8 cellular contexts compared by ENCODE assay signal in genomic region chr1:156247460-156248322, GRCh38. TPM values are rescaled to one million over a fixed set of nuclear protein-coding genes. Genes with fewer than 3 reads are reported as not detected.
DNase-seq lines count a peak whose midpoint lies in the region; ATAC-seq and TF ChIP-seq lines count a peak whose summit lies in the region.

A gene with protein sequence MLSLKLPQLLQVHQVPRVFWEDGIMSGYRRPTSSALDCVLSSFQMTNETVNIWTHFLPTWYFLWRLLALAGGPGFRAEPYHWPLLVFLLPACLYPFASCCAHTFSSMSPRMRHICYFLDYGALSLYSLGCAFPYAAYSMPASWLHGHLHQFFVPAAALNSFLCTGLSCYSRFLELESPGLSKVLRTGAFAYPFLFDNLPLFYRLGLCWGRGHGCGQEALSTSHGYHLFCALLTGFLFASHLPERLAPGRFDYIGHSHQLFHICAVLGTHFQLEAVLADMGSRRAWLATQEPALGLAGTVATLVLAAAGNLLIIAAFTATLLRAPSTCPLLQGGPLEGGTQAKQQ (minus strand): TSS chr1:156248056. CDS start chr1:156246731, 1,325 bp downstream.

- no peak within 1 kb of the TSS for H3K27ac ChIP-seq in BLaER1 treated with 17β-estradiol and CSF1 and Interleukin-3, amounts not matched to agents 10 nM and 100 nM
- H3K27ac ChIP-seq in HCT116 (ENCODE audit: low read depth, low read length), result peak within 1 kb of the TSS; percentile 24; the same call in 1 of the 2 replicates
- H3K27ac ChIP-seq in naive thymus-derived CD4-positive, alpha-beta T cell (ENCODE audit: low read depth, low read length), result no peak within 1 kb of the TSS

- peak within 1 kb of the TSS; percentile 60 to 80 for H3K27ac Mint-ChIP-seq in effector memory CD8-positive, alpha-beta T cell
- peak within 1 kb of the TSS in 5 of 9 donors; percentile 10 to 65 (median 21) for H3K27ac Mint-ChIP-seq in naive thymus-derived CD4-positive, alpha-beta T cell

- no peaks in the 10 kb centered on the region for H3K9me3 ChIP-seq in BLaER1 treated with 17β-estradiol and CSF1 and Interleukin-3, amounts not matched to agents 10 nM and 100 nM (replicated peaks in 1 of 11)
- H3K9me3 ChIP-seq in HCT116 (ENCODE audit: control insufficient read depth in 1 of 2, insufficient read depth in 1 of 2, low read depth in 1 of 2, low read length in 2 of 2), result no peaks in the 10 kb centered on the region
- H3K9me3 ChIP-seq in naive thymus-derived CD4-positive, alpha-beta T cell (ENCODE audit: control insufficient read depth in 2 of 3, low read length in 3 of 3), result no peaks in the 10 kb centered on the region

- no peak within 1 kb of the TSS for H3K4me3 ChIP-seq in BLaER1 treated with 17β-estradiol and CSF1 and Interleukin-3, amounts not matched to agents 10 nM and 100 nM
- no peak within 1 kb of the TSS for H3K4me3 ChIP-seq in HCT116 (replicated peaks in 1 of 2; ENCODE audit: low read depth in 1 of 2, low read length in 2 of 2)
- H3K4me3 ChIP-seq in naive thymus-derived CD4-positive, alpha-beta T cell (ENCODE audit: low read length), result no peak within 1 kb of the TSS

- H3K27me3 ChIP-seq in BLaER1 treated with 17β-estradiol and CSF1 and Interleukin-3, amounts not matched to agents 10 nM and 100 nM, result peaks cover 16 to 29% (median 23%) of the 10 kb centered on the region in 11 experiments; a peak in 21 of 22 replicates
- H3K27me3 ChIP-seq in HCT116 (ENCODE audit: insufficient read depth, low read length), result no peaks in the 10 kb centered on the region
- no peaks in the 10 kb centered on the region for H3K27me3 ChIP-seq in naive thymus-derived CD4-positive, alpha-beta T cell (ENCODE audit: control insufficient read depth in 2 of 2, insufficient read depth in 2 of 2, low read length in 2 of 2)

- H3K4me2 ChIP-seq in BLaER1 treated with 17β-estradiol and CSF1 and Interleukin-3, amounts not matched to agents 10 nM and 100 nM, result peak within 1 kb of the TSS in 10 of 11 experiments; percentile 90 to 100 (median 98); a peak in 14 of 22 replicates
- H3K4me2 ChIP-seq in HCT116 (ENCODE audit: low read length), result peak within 1 kb of the TSS; percentile 41

- H3K36me3 Mint-ChIP-seq in effector memory CD8-positive, alpha-beta T cell (ENCODE audit: insufficient read depth), result peaks cover 41% of the 10 kb centered on the region
- H3K36me3 Mint-ChIP-seq in naive thymus-derived CD4-positive, alpha-beta T cell, result peaks cover 1 to 9% (median 7%) of the 10 kb centered on the region in 5 donors

- no peak for TF ChIP-seq CTCF in HCT116 (IDR thresholded peaks at IDR 0.05 in 2 of 3, conservative IDR thresholded peaks at IDR 0.05 in 1 of 3; ENCODE audit: borderline replicate concordance in 1 of 3, insufficient read depth in 1 of 3, low read depth in 2 of 3, low read length in 2 of 3)

- CTCF ChIA-PET in HCT116 (lab: Charles Lee), result interaction anchor here (1.4 kb wide), 1 partner anchor 14 kb away, joined by 3 read pairs; no protein-coding TSS in a partner anchor
- CTCF ChIA-PET in naive thymus-derived CD4-positive, alpha-beta T cell (lab: Charles Lee), result interaction anchor here (1.0 kb wide), 1 partner anchor 22 kb away, joined by 3 read pairs; no protein-coding TSS in a partner anchor

- RAD21 ChIA-PET in HCT116 (lab: Charles Lee; ENCODE audit: low non-redundant PET in 1 of 2, low total read pairs in 2 of 2, uncharacterized antibody in 2 of 2, unreplicated experiment in 2 of 2), result no interaction called here

- peaks cover 20 to 43% (median 32%) of the 10 kb centered on the region in 10 experiments for H3K4me1 ChIP-seq in BLaER1 treated with 17β-estradiol and CSF1 and Interleukin-3, amounts not matched to agents 10 nM and 100 nM
- H3K4me1 ChIP-seq in HCT116 (ENCODE audit: control insufficient read depth in 1 of 2, insufficient read depth in 2 of 2, low read length in 2 of 2), result peaks cover 8 to 19% of the 10 kb centered on the region in 2 experiments
- peaks cover 8 to 10% of the 10 kb centered on the region in 2 donors for H3K4me1 ChIP-seq in naive thymus-derived CD4-positive, alpha-beta T cell (ENCODE audit: control insufficient read depth in 2 of 2, insufficient read depth in 2 of 2, low read length in 2 of 2)

- no peaks in the 10 kb centered on the region for H3K9me2 ChIP-seq in HCT116 (ENCODE audit: insufficient read depth)

- BruUV-seq in HCT116 (replicated peaks; lab: Mats Ljungman, UMichigan), result no TSS peak

- intact Hi-C loops in HCT116 (cut with micrococcal nuclease), result no loop called here
- intact Hi-C loops in naive thymus-derived CD4-positive, alpha-beta T cell (cut with micrococcal nuclease), result no loop called here

- ATAC-seq in HCT116 (peak; percentile 25), GM21526 (IDR thresholded peaks at IDR 0.05; ENCODE audit: low FRiP score, unreplicated experiment) (no peak), HG02798 (IDR thresholded peaks at IDR 0.05; ENCODE audit: poor library complexity, unreplicated experiment) (no peak)
- ATAC-seq in effector memory CD8-positive, alpha-beta T cell (replicated peaks), result no peak
- no peak for ATAC-seq in naive thymus-derived CD4-positive, alpha-beta T cell

- H3K79me2 ChIP-seq in HCT116 (ENCODE audit: insufficient read depth, low read length), result no peaks in the 10 kb centered on the region

- H2AFZ ChIP-seq in HCT116 (ENCODE audit: low read depth, low read length, poor library complexity, severe bottlenecking), result no peak within 1 kb of the TSS

- peaks cover 0 to 98% (median 90%) of the 10 kb centered on the region in 11 experiments; a peak in 21 of 22 replicates for H4K20me1 ChIP-seq in BLaER1 treated with 17β-estradiol and CSF1 and Interleukin-3, amounts not matched to agents 10 nM and 100 nM
- H4K20me1 ChIP-seq in HCT116 (ENCODE audit: insufficient read depth), result peaks cover 3% of the 10 kb centered on the region; the same call in 1 of the 2 replicates

- POLR2A ChIA-PET in HCT116 (lab: Charles Lee), result no interaction called here
- POLR2A ChIA-PET in naive thymus-derived CD4-positive, alpha-beta T cell (lab: Charles Lee), result interaction anchor here (0.6 kb wide), 1 partner anchor 40 kb away, joined by 3 read pairs; no protein-coding TSS in a partner anchor

- H3K36me3 ChIP-seq in BLaER1 treated with 17β-estradiol and CSF1 and Interleukin-3, amounts not matched to agents 10 nM and 100 nM, result peaks cover 38 to 51% (median 41%) of the 10 kb centered on the region in 11 experiments
- H3K36me3 ChIP-seq in HCT116 (ENCODE audit: control insufficient read depth in 1 of 2, insufficient read depth in 2 of 2, low read length in 2 of 2), result peaks cover 24 to 33% of the 10 kb centered on the region in 2 experiments
- peaks cover 0 to 39% (median 15%) of the 10 kb centered on the region in 3 experiments for H3K36me3 ChIP-seq in naive thymus-derived CD4-positive, alpha-beta T cell (ENCODE audit: control insufficient read depth in 2 of 3, insufficient read depth in 3 of 3, low read length in 3 of 3)

- no peak for TF ChIP-seq RAD21 in HCT116 (IDR thresholded peaks at IDR 0.05; ENCODE audit: low read depth)

- no peak within 1 kb of the TSS for H3K9ac ChIP-seq in BLaER1 treated with 17β-estradiol and CSF1 and Interleukin-3, amounts not matched to agents 10 nM and 100 nM
- H3K9ac ChIP-seq in HCT116 (ENCODE audit: low read length), result no peak within 1 kb of the TSS; the same call in 1 of the 2 replicates

- no peaks in the 10 kb centered on the region for H3K27me3 Mint-ChIP-seq in effector memory CD8-positive, alpha-beta T cell
- peaks cover 0 to 6% (median 0%) of the 10 kb centered on the region in 5 donors for H3K27me3 Mint-ChIP-seq in naive thymus-derived CD4-positive, alpha-beta T cell

- peak within 1 kb of the TSS in 1 of 2 donors; percentile 41 for H3K4me3 Mint-ChIP-seq in effector memory CD8-positive, alpha-beta T cell
- peak within 1 kb of the TSS in 5 of 10 donors; percentile 16 to 51 (median 38) for H3K4me3 Mint-ChIP-seq in naive thymus-derived CD4-positive, alpha-beta T cell

- peaks cover 15 to 18% of the 10 kb centered on the region in 2 donors for H3K4me1 Mint-ChIP-seq in effector memory CD8-positive, alpha-beta T cell (ENCODE audit: low read depth in 2 of 2)
- H3K4me1 Mint-ChIP-seq in naive thymus-derived CD4-positive, alpha-beta T cell, result peaks cover 0 to 25% (median 18%) of the 10 kb centered on the region in 7 donors

- no peak for DNase-seq in HCT116 (ENCODE audit: low read depth, low spot score)
- no peak for DNase-seq in effector memory CD8-positive, alpha-beta T cell
- DNase-seq in naive thymus-derived CD4-positive, alpha-beta T cell, result no peak
- no peak for DNase-seq in NCI-H2029 (lab: John Stamatoyannopoulos, UW)
- DNase-seq in NCI-H146 (lab: John Stamatoyannopoulos, UW), result no peak

- no peaks in the 10 kb centered on the region for H3K9me3 Mint-ChIP-seq in effector memory CD8-positive, alpha-beta T cell
- H3K9me3 Mint-ChIP-seq in naive thymus-derived CD4-positive, alpha-beta T cell, result no peaks in the 10 kb centered on the region

- TF ChIP-seq POLR2A in HCT116 (IDR thresholded peaks at IDR 0.05; ENCODE audit: borderline replicate concordance, extremely low read depth, insufficient read depth, insufficient read length), result no peak

TF ChIP-seq in HCT116, 20 proteins besides CTCF, POLR2A, EP300 and RAD21:
- TF ChIP-seq EZH2phosphoT487 (IDR thresholded peaks at IDR 0.05; ENCODE audit: borderline replicate concordance) (no peak), EGR1 (IDR thresholded peaks at IDR 0.05; ENCODE audit: low read depth) (no peak), SP1 (IDR thresholded peaks at IDR 0.05; ENCODE audit: low read depth) (no peak), EZH2 (IDR thresholded peaks at IDR 0.05) (no peak), ZNF274 (IDR thresholded peaks at IDR 0.05; ENCODE audit: low read depth, low read length) (no peak), TCF7L2 (IDR thresholded peaks at IDR 0.05; ENCODE audit: borderline replicate concordance, extremely low read depth, insufficient read depth, insufficient read length) (no peak)
- TF ChIP-seq, protein P1, sequence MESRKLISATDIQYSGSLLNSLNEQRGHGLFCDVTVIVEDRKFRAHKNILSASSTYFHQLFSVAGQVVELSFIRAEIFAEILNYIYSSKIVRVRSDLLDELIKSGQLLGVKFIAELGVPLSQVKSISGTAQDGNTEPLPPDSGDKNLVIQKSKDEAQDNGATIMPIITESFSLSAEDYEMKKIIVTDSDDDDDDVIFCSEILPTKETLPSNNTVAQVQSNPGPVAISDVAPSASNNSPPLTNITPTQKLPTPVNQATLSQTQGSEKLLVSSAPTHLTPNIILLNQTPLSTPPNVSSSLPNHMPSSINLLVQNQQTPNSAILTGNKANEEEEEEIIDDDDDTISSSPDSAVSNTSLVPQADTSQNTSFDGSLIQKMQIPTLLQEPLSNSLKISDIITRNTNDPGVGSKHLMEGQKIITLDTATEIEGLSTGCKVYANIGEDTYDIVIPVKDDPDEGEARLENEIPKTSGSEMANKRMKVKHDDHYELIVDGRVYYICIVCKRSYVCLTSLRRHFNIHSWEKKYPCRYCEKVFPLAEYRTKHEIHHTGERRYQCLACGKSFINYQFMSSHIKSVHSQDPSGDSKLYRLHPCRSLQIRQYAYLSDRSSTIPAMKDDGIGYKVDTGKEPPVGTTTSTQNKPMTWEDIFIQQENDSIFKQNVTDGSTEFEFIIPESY (IDR thresholded peaks at IDR 0.05; ENCODE audit: extremely low read depth, insufficient replicate concordance, low read length), result no peak

RNA-seq across cellular contexts. Expression of the gene that starts here (rescaled TPM):
- 10.9 TPM for total RNA-seq in HCT116 (2021; ENCODE audit: unreplicated experiment)
- polyA plus RNA-seq in HCT116 (2012), result 6.4 and 7.3 TPM in 2 replicates
- total RNA-seq in naive thymus-derived CD4-positive, alpha-beta T cell, result 1 to 10 TPM; 1.4 to 6.2 (median 2.9) TPM
- under 1 TPM in 1 of 2 donors, not detected in 1; 0.22 TPM for polyA plus RNA-seq in naive thymus-derived CD4-positive, alpha-beta T cell
